Comparison of ENCODE assay signal across 8 cellular contexts in genomic region chr1:216531308-216532239, GRCh38.
A peak's percentile ranks its signal among the peaks of the same experiment; 100 is the strongest.
DNase-seq lines count a peak whose midpoint lies in the region; ATAC-seq and TF ChIP-seq lines count a peak whose summit lies in the region.

No MANE protein-coding gene starts in this region.

- peaks cover 7% of the 10 kb centered on the region for H3K4me1 Mint-ChIP-seq in MCF 10A (ENCODE audit: insufficient read depth, unreplicated experiment)

- no peaks in the 10 kb centered on the region for H3K9me3 Mint-ChIP-seq in MCF 10A (ENCODE audit: unreplicated experiment)

- H3K4me3 ChIP-seq in mucosa of descending colon = no peak overlapping the region

- POLR2A ChIA-PET in MCF 10A (lab: Yijun Ruan, JAX) = no interaction called here

- peaks cover 51% of the 10 kb centered on the region for H3K27me3 Mint-ChIP-seq in MCF 10A (ENCODE audit: insufficient read depth, unreplicated experiment)

- ATAC-seq in GM21786 (IDR thresholded peaks at IDR 0.05; ENCODE audit: unreplicated experiment) = peak; percentile 74
- ATAC-seq in mucosa of descending colon = peak; percentile 60
- ATAC-seq in GM18498 (IDR thresholded peaks at IDR 0.05; ENCODE audit: unreplicated experiment) = no peak

- no peak overlapping the region for H3K27ac Mint-ChIP-seq in MCF 10A (ENCODE audit: low read depth, unreplicated experiment)

- H3K36me3 Mint-ChIP-seq in MCF 10A (ENCODE audit: insufficient read depth, unreplicated experiment) = no peaks in the 10 kb centered on the region

- intact Hi-C loops in MCF 10A (cut with micrococcal nuclease) (loop anchor here (5.0 kb wide), 1 partner anchor 176 kb away; no protein-coding TSS in a partner anchor), mucosa of descending colon (cut with DNase I, micrococcal nuclease) (no loop called here)

- CTCF ChIA-PET in MCF 10A (lab: Yijun Ruan, JAX) = interaction anchor here (0.5 to 1.1 kb wide), 6 partner anchors 10 to 310 kb away, joined by 3 to 5 read pairs (median 3); partner anchors contain the start of gene ESRRG

- H3K36me3 ChIP-seq in mucosa of descending colon (ENCODE audit: low read depth) = no peaks in the 10 kb centered on the region

- peak; percentile 55 for DNase-seq in EL
- peak; percentile 40 for DNase-seq in NCI-H1694 (lab: John Stamatoyannopoulos, UW)
- no peak for DNase-seq in MCF 10A (ENCODE audit: unreplicated experiment)
- peak in 1 of 3 donors; percentile 10 for DNase-seq in mucosa of descending colon
- no peak for DNase-seq in GF-D8 (lab: John Stamatoyannopoulos, UW)
- DNase-seq in MV-4-11 (lab: John Stamatoyannopoulos, UW) = no peak

- no TSS peak for BruUV-seq in MCF 10A (replicated peaks; lab: Mats Ljungman, UMichigan)

- no peak for TF ChIP-seq CTCF in MCF 10A (IDR thresholded peaks at IDR 0.05; ENCODE audit: unreplicated experiment)
- no peak for TF ChIP-seq CTCF in mucosa of descending colon (IDR thresholded peaks at IDR 0.05)

- H3K4me1 ChIP-seq in mucosa of descending colon (ENCODE audit: low read depth) = no peaks in the 10 kb centered on the region

- peak overlapping the region; percentile 37 for H3K4me3 Mint-ChIP-seq in MCF 10A (ENCODE audit: unreplicated experiment)

- H3K9me3 ChIP-seq in mucosa of descending colon = no peaks in the 10 kb centered on the region

Comparison
In these comparisons a context has a peak if more than half of its experiments do, and no peak if none do; other contexts are left out.
1. DNase-seq: peak in EL (single experiment) and NCI-H1694 (single experiment); none in MCF 10A (single experiment), GF-D8 (single experiment) and MV-4-11 (single experiment).